Comparison of ENCODE assay signal across 1 cellular context in the genomic region with DNA sequence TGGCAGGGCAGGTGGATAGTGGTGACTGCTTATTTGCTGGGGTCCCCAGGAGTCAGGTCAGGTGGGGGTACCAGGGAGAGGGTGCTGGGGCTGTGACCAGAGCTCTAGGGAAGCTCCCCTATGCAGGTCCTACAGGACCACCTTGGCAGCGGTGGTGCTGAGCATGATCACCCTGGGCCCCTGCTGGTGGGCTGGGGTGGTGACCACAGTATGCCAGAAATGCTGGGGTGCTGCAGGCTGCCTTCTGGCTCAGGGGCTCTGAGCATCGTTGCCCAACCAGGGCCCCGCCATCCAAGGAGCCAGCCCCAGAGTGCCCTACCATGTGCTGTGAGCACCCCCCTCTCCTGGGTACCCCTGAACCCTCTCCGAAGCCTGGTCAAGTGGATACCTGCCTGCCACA.
TF ChIP-seq lines count a peak whose summit lies in the region.

No MANE protein-coding gene starts in this region.

TF ChIP-seq in IMR-90, 13 proteins besides CTCF, POLR2A, EP300 and RAD21:
- no peak for TF ChIP-seq RFX5 (IDR thresholded peaks at IDR 0.05; ENCODE audit: low read depth, low read length)
- no peak for TF ChIP-seq NFE2L2 (IDR thresholded peaks at IDR 0.05; ENCODE audit: low read depth, low read length)
- no peak for TF ChIP-seq CEBPB (IDR thresholded peaks at IDR 0.05; ENCODE audit: low read depth, low read length)
- no peak for TF ChIP-seq MAZ (IDR thresholded peaks at IDR 0.05; ENCODE audit: borderline replicate concordance, low read depth, low read length)
- no peak for TF ChIP-seq MXI1 (IDR thresholded peaks at IDR 0.05; ENCODE audit: borderline replicate concordance, low read depth, low read length)
- TF ChIP-seq, protein P1, sequence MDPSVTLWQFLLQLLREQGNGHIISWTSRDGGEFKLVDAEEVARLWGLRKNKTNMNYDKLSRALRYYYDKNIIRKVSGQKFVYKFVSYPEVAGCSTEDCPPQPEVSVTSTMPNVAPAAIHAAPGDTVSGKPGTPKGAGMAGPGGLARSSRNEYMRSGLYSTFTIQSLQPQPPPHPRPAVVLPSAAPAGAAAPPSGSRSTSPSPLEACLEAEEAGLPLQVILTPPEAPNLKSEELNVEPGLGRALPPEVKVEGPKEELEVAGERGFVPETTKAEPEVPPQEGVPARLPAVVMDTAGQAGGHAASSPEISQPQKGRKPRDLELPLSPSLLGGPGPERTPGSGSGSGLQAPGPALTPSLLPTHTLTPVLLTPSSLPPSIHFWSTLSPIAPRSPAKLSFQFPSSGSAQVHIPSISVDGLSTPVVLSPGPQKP (IDR thresholded peaks at IDR 0.05; ENCODE audit: borderline replicate concordance, low read depth, low read length), result no peak
- no peak for TF ChIP-seq FOS (IDR thresholded peaks at IDR 0.05; ENCODE audit: low read depth, low read length)
- TF ChIP-seq MAFK (IDR thresholded peaks at IDR 0.05; ENCODE audit: low read depth, low read length), result no peak
- TF ChIP-seq RCOR1 (IDR thresholded peaks at IDR 0.05; ENCODE audit: insufficient replicate concordance, low read length), result no peak
